8 cellular contexts compared by ENCODE assay signal in genomic region chr3:46693038-46693896, GRCh38. TPM values are rescaled to one million over a fixed set of nuclear protein-coding genes. Genes with fewer than 3 reads are reported as not detected.
DNase-seq lines count a peak whose midpoint lies in the region; ATAC-seq and TF ChIP-seq lines count a peak whose summit lies in the region.

TSS of gene ALS2CL (minus strand) at chr3:46693679. CDS start at chr3:46689440, 4,239 bp downstream.

- peaks cover 3% of the 10 kb centered on the region for H3K4me1 ChIP-seq in mesendoderm (ENCODE audit: control insufficient read depth, low read depth, low read length)

- peak within 1 kb of the TSS; percentile 70 for H3K4ac ChIP-seq in mesendoderm (ENCODE audit: low read depth, low read length)

- H2AK5ac ChIP-seq in mesendoderm (ENCODE audit: low read length), result no peak within 1 kb of the TSS

- no peaks in the 10 kb centered on the region for H3K79me2 ChIP-seq in mesendoderm (ENCODE audit: control insufficient read depth, insufficient read depth, low read length)

- peak within 1 kb of the TSS; percentile 62 for H3K9ac ChIP-seq in mesendoderm (ENCODE audit: low read length)

- H3K27ac ChIP-seq in C4-2B (peak within 1 kb of the TSS; percentile 62), mesendoderm (ENCODE audit: low read depth, low read length) (no peak within 1 kb of the TSS)

- peak within 1 kb of the TSS; percentile 52 for H3K18ac ChIP-seq in mesendoderm (ENCODE audit: low read length)

- no peak within 1 kb of the TSS for H4K8ac ChIP-seq in mesendoderm (ENCODE audit: low read depth, low read length)

- DNase-seq in HuH-7.5 (ENCODE audit: low spot score) (peak; percentile 83), ecto neural progenitor cell (ENCODE audit: low spot score) (peak; percentile 75), mesendoderm (peak; percentile 80), HPDE6-E6E7 (ENCODE audit: extremely low spot score) (no peak)
- peak; percentile 60 for DNase-seq in activated CD4-positive, alpha-beta T cell treated with anti-CD3 and anti-CD28 coated beads, Interleukin-2, amount 50 U/mL, for 4 hours
- peak; percentile 28 to 37 for DNase-seq in stimulated activated CD8-positive, alpha-beta memory T cell treated with anti-CD3 and anti-CD28 coated beads, Interleukin-2, amount 100 ng/mL, for 48 hours (ENCODE audit: low read depth in 2 of 2)

- H4K5ac ChIP-seq in mesendoderm (ENCODE audit: low read length), result no peak within 1 kb of the TSS

- no peaks in the 10 kb centered on the region for H3K27me3 ChIP-seq in mesendoderm (ENCODE audit: insufficient read depth, low read length, poor library complexity)

- H2BK5ac ChIP-seq in mesendoderm (ENCODE audit: low read length), result no peak within 1 kb of the TSS

- H3K36me3 ChIP-seq in mesendoderm (ENCODE audit: control insufficient read depth, insufficient read depth, low read length), result no peaks in the 10 kb centered on the region

- no peak for TF ChIP-seq CTCF in C4-2B (conservative IDR thresholded peaks at IDR 0.05)

- WGBS in mesendoderm (ENCODE audit: extremely low coverage, insufficient coverage, low lambda C conversion rate), result no CpG with 5 or more reads among the region's 72 CpGs

- H3K23ac ChIP-seq in mesendoderm (ENCODE audit: low read length), result no peak within 1 kb of the TSS

- H3K79me1 ChIP-seq in mesendoderm (ENCODE audit: low read length), result no peaks in the 10 kb centered on the region

- peak within 1 kb of the TSS; percentile 35 for H3K4me3 ChIP-seq in mesendoderm (ENCODE audit: low read length)

- no peak for ATAC-seq in GM18861 (IDR thresholded peaks at IDR 0.05; ENCODE audit: unreplicated experiment)

- peak within 1 kb of the TSS; percentile 92 for H3K56ac ChIP-seq in mesendoderm (ENCODE audit: low read length)

- no peak within 1 kb of the TSS for H2BK15ac ChIP-seq in mesendoderm (replicated peaks; ENCODE audit: low read depth)

- no peak within 1 kb of the TSS for H2BK120ac ChIP-seq in mesendoderm (ENCODE audit: low read depth, low read length)

- H3K4me2 ChIP-seq in mesendoderm (ENCODE audit: low read length), result peak within 1 kb of the TSS; percentile 62

RNA-seq across cellular contexts. Expression of gene ALS2CL, which starts in this region (rescaled TPM):
- polyA plus RNA-seq in mesendoderm (2013, experiment 1 of 2), result 1.8 TPM
- polyA plus RNA-seq in mesendoderm (2013, experiment 2 of 2), result 1.9 TPM
